Comparison of ENCODE assay signal across 31 cellular contexts in the genomic region with DNA sequence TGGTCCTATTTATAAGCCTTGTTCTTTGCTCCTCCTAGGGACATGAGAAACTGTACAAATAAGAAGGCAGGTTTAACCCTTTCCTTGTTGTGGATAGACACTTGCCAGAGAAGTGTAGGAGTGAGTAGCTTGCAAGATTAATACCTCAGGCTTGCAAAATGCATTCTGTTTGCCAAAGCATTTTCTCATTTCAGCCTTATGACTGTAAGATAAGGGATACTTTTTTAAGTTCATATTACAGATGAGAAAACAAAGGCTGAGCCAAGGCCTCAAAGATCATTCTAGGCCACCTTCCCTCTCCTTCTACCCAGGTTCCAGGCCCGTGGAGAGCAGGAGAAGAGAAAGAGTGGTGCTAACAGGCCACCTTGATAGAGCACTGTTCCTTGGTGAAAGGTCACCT. TPM values are rescaled to one million over a fixed set of nuclear protein-coding genes. Genes with fewer than 3 reads are reported as not detected.
"Had no signal": no experiment of that assay in that cellular context is flagged by ENCODE, and none has a peak within 500 bp of the region (broad histone marks: within the 10 kb centered on the region; RNA-seq: fewer than 3 reads in every experiment).

No MANE protein-coding gene starts in this region.

- H3K27me3 Mint-ChIP-seq: activated naive CD4-positive, alpha-beta T cell treated with anti-CD3 and anti-CD28 coated beads, Interleukin-2, amount 50 U/mL, for 24 hours; activated naive CD8-positive, alpha-beta T cell treated with anti-CD3 and anti-CD28 coated beads, Interleukin-2, amount 50 U/mL, for 24 hours had no signal

- H3K4me1 Mint-ChIP-seq: activated CD4-positive, alpha-beta T cell treated with anti-CD3 and anti-CD28 coated beads for 36 hours; activated naive CD4-positive, alpha-beta T cell treated with anti-CD3 and anti-CD28 coated beads, Interleukin-2, amount 50 U/mL, for 24 hours; activated naive CD8-positive, alpha-beta T cell treated with anti-CD3 and anti-CD28 coated beads, Interleukin-2, amount 50 U/mL, for 24 hours; memory B cell; naive thymus-derived CD8-positive, alpha-beta T cell; T-cell had no signal

- H3K9me3 ChIP-seq: esophagus squamous epithelium, vagina had no signal

- H3K36me3 Mint-ChIP-seq: activated CD8-positive, alpha-beta memory T cell treated with anti-CD3 and anti-CD28 coated beads, Interleukin-2, amount 10 ng/mL, durations not matched to agents 7 days and 5 days; activated naive CD4-positive, alpha-beta T cell treated with anti-CD3 and anti-CD28 coated beads, Interleukin-2, amount 50 U/mL, for 24 hours; memory B cell; naive thymus-derived CD8-positive, alpha-beta T cell; neural progenitor cell; T-cell; type B pancreatic cell had no signal

- H3K27ac Mint-ChIP-seq: activated CD4-positive, alpha-beta T cell treated with anti-CD3 and anti-CD28 coated beads for 36 hours; activated CD8-positive, alpha-beta memory T cell treated with anti-CD3 and anti-CD28 coated beads, Interleukin-2, amount 10 ng/mL, durations not matched to agents 7 days and 5 days; activated CD8-positive, alpha-beta T cell treated with anti-CD3 and anti-CD28 coated beads, Interleukin-2, amount 10 ng/mL, durations not matched to agents 7 days and 5 days; activated naive CD4-positive, alpha-beta T cell treated with anti-CD3 and anti-CD28 coated beads, Interleukin-2, amount 50 U/mL, for 24 hours; activated naive CD8-positive, alpha-beta T cell treated with anti-CD3 and anti-CD28 coated beads, Interleukin-2, amount 50 U/mL, for 24 hours; activated T-helper 2 cell treated with anti-CD3 and anti-CD28 coated beads, Interferon-gamma antibody, Interleukin-2, Interleukin-4, amounts not matched to agents 10 μg/mL and 5 μg/mL and 100 μg/mL, durations not matched to agents 14 hours and 24 hours and 36 hours; memory B cell; naive thymus-derived CD8-positive, alpha-beta T cell; neural progenitor cell; T-cell; T-helper 2 cell treated with Interferon-gamma antibody and Interleukin-4, amounts not matched to agents 5 μg/mL and 100 μg/mL, for 36 hours; type B pancreatic cell had no signal

- FAIRE-seq: colon, endometrium, frontal cortex, islet of Langerhans had no signal

- H3K27ac ChIP-seq: brain microvascular endothelial cell, epithelial cell of prostate, esophagus squamous epithelium, neural progenitor cell, vagina had no signal

- H3K27me3 ChIP-seq: vagina had no signal

- ATAC-seq: activated CD4-positive, alpha-beta T cell treated with anti-CD3 and anti-CD28 coated beads for 36 hours; activated CD8-positive, alpha-beta memory T cell treated with anti-CD3 and anti-CD28 coated beads, Interleukin-2, amount 10 ng/mL, durations not matched to agents 7 days and 5 days; activated CD8-positive, alpha-beta T cell treated with anti-CD3 and anti-CD28 coated beads, Interleukin-2, amount 10 ng/mL, durations not matched to agents 7 days and 5 days; activated naive CD8-positive, alpha-beta T cell treated with anti-CD3 and anti-CD28 coated beads, Interleukin-2, amount 50 U/mL, for 24 hours; naive thymus-derived CD8-positive, alpha-beta T cell; T-cell had no signal

- DNase-seq: activated CD4-positive, alpha-beta T cell treated with anti-CD3 and anti-CD28 coated beads for 36 hours; activated CD4-positive, CD25-positive, alpha-beta regulatory T cell; activated CD8-positive, alpha-beta memory T cell treated with anti-CD3 and anti-CD28 coated beads, Interleukin-2, amount 10 ng/mL, durations not matched to agents 7 days and 5 days; activated CD8-positive, alpha-beta T cell treated with anti-CD3 and anti-CD28 coated beads, Interleukin-2, amount 10 ng/mL, durations not matched to agents 7 days and 5 days; activated naive CD8-positive, alpha-beta T cell treated with anti-CD3 and anti-CD28 coated beads, Interleukin-2, amount 50 U/mL, for 24 hours; activated T-cell treated with anti-CD3 and anti-CD28 coated beads, Interleukin-2, amount 50 U/mL, for 48 hours; anterior cingulate cortex; brain microvascular endothelial cell; dermis blood vessel endothelial cell; effector CD8-positive, alpha-beta T cell; esophagus squamous epithelium; naive thymus-derived CD8-positive, alpha-beta T cell; occipital lobe; right cardiac atrium; stimulated activated CD4-positive, alpha-beta T cell treated with anti-CD3 and anti-CD28 coated beads, Interleukin-15, amount 100 ng/mL, for 24 hours; stimulated activated naive CD4-positive, alpha-beta T cell; T-cell had no signal

- H3K4me3 Mint-ChIP-seq: activated CD4-positive, alpha-beta T cell treated with anti-CD3 and anti-CD28 coated beads for 36 hours; activated CD8-positive, alpha-beta memory T cell treated with anti-CD3 and anti-CD28 coated beads, Interleukin-2, amount 10 ng/mL, durations not matched to agents 7 days and 5 days; activated CD8-positive, alpha-beta T cell treated with anti-CD3 and anti-CD28 coated beads, Interleukin-2, amount 10 ng/mL, durations not matched to agents 7 days and 5 days; activated naive CD4-positive, alpha-beta T cell treated with anti-CD3 and anti-CD28 coated beads, Interleukin-2, amount 50 U/mL, for 24 hours; activated naive CD8-positive, alpha-beta T cell treated with anti-CD3 and anti-CD28 coated beads, Interleukin-2, amount 50 U/mL, for 24 hours; central memory CD8-positive, alpha-beta T cell; memory B cell; naive thymus-derived CD8-positive, alpha-beta T cell; neural progenitor cell; T-cell; T-helper 2 cell treated with Interferon-gamma antibody and Interleukin-4, amounts not matched to agents 5 μg/mL and 100 μg/mL, for 36 hours; type B pancreatic cell had no signal

- H3K9me3 Mint-ChIP-seq: activated naive CD4-positive, alpha-beta T cell treated with anti-CD3 and anti-CD28 coated beads, Interleukin-2, amount 50 U/mL, for 24 hours; activated naive CD8-positive, alpha-beta T cell treated with anti-CD3 and anti-CD28 coated beads, Interleukin-2, amount 50 U/mL, for 24 hours; central memory CD8-positive, alpha-beta T cell; naive thymus-derived CD8-positive, alpha-beta T cell; T-cell; type B pancreatic cell had no signal

- H3K36me3 ChIP-seq: brain microvascular endothelial cell, esophagus squamous epithelium, neural progenitor cell, vagina had no signal

- H3K4me3 ChIP-seq: esophagus squamous epithelium, neural progenitor cell, vagina had no signal

RNA-seq across cellular contexts. Expression of a gene that starts 46.8 kb away (rescaled TPM):
- total RNA-seq: activated CD4-positive, alpha-beta T cell treated with anti-CD3 and anti-CD28 coated beads for 36 hours; activated CD8-positive, alpha-beta memory T cell treated with anti-CD3 and anti-CD28 coated beads, Interleukin-2, amount 10 ng/mL, durations not matched to agents 7 days and 5 days; activated CD8-positive, alpha-beta T cell treated with anti-CD3 and anti-CD28 coated beads, Interleukin-2, amount 10 ng/mL, durations not matched to agents 7 days and 5 days; activated T-helper 2 cell treated with anti-CD3 and anti-CD28 coated beads, Interferon-gamma antibody, Interleukin-2, Interleukin-4, amounts not matched to agents 10 μg/mL and 5 μg/mL and 100 μg/mL, durations not matched to agents 14 hours and 24 hours and 36 hours; dermis blood vessel endothelial cell; frontal cortex; naive thymus-derived CD8-positive, alpha-beta T cell; pulmonary artery endothelial cell; T-cell had no signal
